2 cellular contexts compared by ENCODE assay signal in genomic region chr1:45325816-45326506, GRCh38.
TF ChIP-seq lines count a peak whose summit lies in the region.

No MANE protein-coding gene starts in this region.

TF ChIP-seq in HCT116, 20 proteins besides CTCF, POLR2A, EP300 and RAD21:
- TF ChIP-seq, protein P1, sequence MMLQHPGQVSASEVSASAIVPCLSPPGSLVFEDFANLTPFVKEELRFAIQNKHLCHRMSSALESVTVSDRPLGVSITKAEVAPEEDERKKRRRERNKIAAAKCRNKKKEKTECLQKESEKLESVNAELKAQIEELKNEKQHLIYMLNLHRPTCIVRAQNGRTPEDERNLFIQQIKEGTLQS (IDR thresholded peaks at IDR 0.05), result no peak
- TF ChIP-seq SRF (IDR thresholded peaks at IDR 0.05; ENCODE audit: low read depth) (no peak), FOSL1 (IDR thresholded peaks at IDR 0.05; ENCODE audit: low read depth) (no peak), CEBPB (IDR thresholded peaks at IDR 0.05; ENCODE audit: low read depth) (no peak), MAX (IDR thresholded peaks at IDR 0.05) (no peak), POLR2AphosphoS5 (IDR thresholded peaks at IDR 0.05; ENCODE audit: low read depth, low read length) (no peak), ZFX (IDR thresholded peaks at IDR 0.05) (no peak), ZNF274 (IDR thresholded peaks at IDR 0.05; ENCODE audit: low read depth, low read length) (no peak), EZH2phosphoT487 (IDR thresholded peaks at IDR 0.05; ENCODE audit: borderline replicate concordance) (no peak), ZBTB33 (IDR thresholded peaks at IDR 0.05; ENCODE audit: extremely low read depth, insufficient replicate concordance, low read length) (no peak), SP1 (IDR thresholded peaks at IDR 0.05; ENCODE audit: low read depth) (no peak), TCF7L2 (IDR thresholded peaks at IDR 0.05; ENCODE audit: borderline replicate concordance, extremely low read depth, insufficient read depth, insufficient read length) (no peak), JUND (IDR thresholded peaks at IDR 0.05) (no peak), CBX3 (IDR thresholded peaks at IDR 0.05; ENCODE audit: low read depth) (no peak), YY1 (IDR thresholded peaks at IDR 0.05; ENCODE audit: extremely low read depth, insufficient replicate concordance, low read depth, low read length) (no peak), ELF1 (IDR thresholded peaks at IDR 0.05; ENCODE audit: borderline replicate concordance, low read depth) (no peak), EGR1 (IDR thresholded peaks at IDR 0.05; ENCODE audit: low read depth) (no peak), EZH2 (IDR thresholded peaks at IDR 0.05) (no peak)

TF ChIP-seq in K562, 482 proteins besides CTCF, POLR2A, EP300 and RAD21:
- TF ChIP-seq NCOA4 (IDR thresholded peaks at IDR 0.05; ENCODE audit: partially characterized antibody) (no peak), CEBPG (CRISPR knock-in tag; IDR thresholded peaks at IDR 0.05) (no peak), CEBPG (tag; conservative IDR thresholded peaks at IDR 0.05 in 1 of 2, IDR thresholded peaks at IDR 0.05 in 1 of 2) (peak; percentile 28 to 44; a peak in 1 of 4 replicates), RBM34 (IDR thresholded peaks at IDR 0.05; ENCODE audit: borderline replicate concordance, insufficient read depth, low read length) (no peak), NFIC (IDR thresholded peaks at IDR 0.05) (peak; percentile 98), ZNF121 (CRISPR knock-in tag; conservative IDR thresholded peaks at IDR 0.05) (0 out of 2 replicates have a peak, but pooled peaks have one; percentile 37), CEBPB (tag; IDR thresholded peaks at IDR 0.05) (peak; percentile 53), TAF1 (IDR thresholded peaks at IDR 0.05; ENCODE audit: control insufficient read depth, extremely low read depth, insufficient read depth, low read length, severe bottlenecking) (no peak), NFIX (CRISPR knock-in tag; IDR thresholded peaks at IDR 0.05; ENCODE audit: low read depth) (peak; percentile 84), SMAD1 (IDR thresholded peaks at IDR 0.05; ENCODE audit: low read depth, low read length, partially characterized antibody) (peak; percentile 58), FOSL1 (tag; conservative IDR thresholded peaks at IDR 0.05) (no peak), CBX2 (IDR thresholded peaks at IDR 0.05; ENCODE audit: insufficient read depth, low read length, poor library complexity, severe bottlenecking) (no peak)
- TF ChIP-seq, protein P2, sequence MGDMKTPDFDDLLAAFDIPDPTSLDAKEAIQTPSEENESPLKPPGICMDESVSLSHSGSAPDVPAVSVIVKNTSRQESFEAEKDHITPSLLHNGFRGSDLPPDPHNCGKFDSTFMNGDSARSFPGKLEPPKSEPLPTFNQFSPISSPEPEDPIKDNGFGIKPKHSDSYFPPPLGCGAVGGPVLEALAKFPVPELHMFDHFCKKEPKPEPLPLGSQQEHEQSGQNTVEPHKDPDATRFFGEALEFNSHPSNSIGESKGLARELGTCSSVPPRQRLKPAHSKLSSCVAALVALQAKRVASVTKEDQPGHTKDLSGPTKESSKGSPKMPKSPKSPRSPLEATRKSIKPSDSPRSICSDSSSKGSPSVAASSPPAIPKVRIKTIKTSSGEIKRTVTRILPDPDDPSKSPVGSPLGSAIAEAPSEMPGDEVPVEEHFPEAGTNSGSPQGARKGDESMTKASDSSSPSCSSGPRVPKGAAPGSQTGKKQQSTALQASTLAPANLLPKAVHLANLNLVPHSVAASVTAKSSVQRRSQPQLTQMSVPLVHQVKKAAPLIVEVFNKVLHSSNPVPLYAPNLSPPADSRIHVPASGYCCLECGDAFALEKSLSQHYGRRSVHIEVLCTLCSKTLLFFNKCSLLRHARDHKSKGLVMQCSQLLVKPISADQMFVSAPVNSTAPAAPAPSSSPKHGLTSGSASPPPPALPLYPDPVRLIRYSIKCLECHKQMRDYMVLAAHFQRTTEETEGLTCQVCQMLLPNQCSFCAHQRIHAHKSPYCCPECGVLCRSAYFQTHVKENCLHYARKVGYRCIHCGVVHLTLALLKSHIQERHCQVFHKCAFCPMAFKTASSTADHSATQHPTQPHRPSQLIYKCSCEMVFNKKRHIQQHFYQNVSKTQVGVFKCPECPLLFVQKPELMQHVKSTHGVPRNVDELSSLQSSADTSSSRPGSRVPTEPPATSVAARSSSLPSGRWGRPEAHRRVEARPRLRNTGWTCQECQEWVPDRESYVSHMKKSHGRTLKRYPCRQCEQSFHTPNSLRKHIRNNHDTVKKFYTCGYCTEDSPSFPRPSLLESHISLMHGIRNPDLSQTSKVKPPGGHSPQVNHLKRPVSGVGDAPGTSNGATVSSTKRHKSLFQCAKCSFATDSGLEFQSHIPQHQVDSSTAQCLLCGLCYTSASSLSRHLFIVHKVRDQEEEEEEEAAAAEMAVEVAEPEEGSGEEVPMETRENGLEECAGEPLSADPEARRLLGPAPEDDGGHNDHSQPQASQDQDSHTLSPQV (IDR thresholded peaks at IDR 0.05), result no peak
